Comparison of ENCODE assay signal across 1 cellular context in the genomic region with DNA sequence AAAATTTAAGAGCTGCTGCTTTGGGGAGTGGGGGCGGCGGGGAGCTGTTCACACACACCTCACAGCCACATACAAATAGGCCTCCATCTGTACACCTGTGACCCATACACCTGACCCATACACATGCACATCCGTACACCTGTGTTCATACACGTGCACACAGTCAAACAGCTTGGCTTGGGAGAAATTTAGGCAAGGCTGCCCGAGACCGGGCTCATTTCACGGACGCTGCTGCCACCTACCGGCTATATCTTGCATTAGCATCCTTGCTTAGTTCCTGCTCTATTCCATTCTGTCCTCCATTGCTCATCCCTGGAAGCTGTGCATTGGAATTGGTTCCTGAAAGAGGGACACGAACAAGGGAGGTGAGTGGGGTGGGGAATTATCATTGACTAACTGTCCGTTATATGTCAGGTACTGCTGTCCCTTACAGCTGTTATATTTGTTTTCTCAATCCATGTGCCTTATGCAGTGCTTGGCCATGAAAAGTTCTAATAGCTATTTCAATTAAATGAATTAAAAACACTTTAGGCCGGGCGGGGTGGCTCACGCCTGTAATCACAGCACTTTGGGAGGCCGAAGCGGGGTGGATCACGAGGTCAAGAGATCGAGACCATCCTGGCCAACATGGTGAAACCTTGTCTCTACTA.
TF ChIP-seq lines count a peak whose summit lies in the region.

No MANE protein-coding gene starts in this region.

TF ChIP-seq in HepG2, 621 proteins besides CTCF, POLR2A, EP300 and RAD21 (continued from another document and continues in another):
- TF ChIP-seq MLLT10 (CRISPR knock-in tag; IDR thresholded peaks at IDR 0.05) = no peak
- no peak for TF ChIP-seq SNAI1 (CRISPR knock-in tag; IDR thresholded peaks at IDR 0.05; ENCODE audit: borderline replicate concordance)
- no peak for TF ChIP-seq RBM39 (IDR thresholded peaks at IDR 0.05; ENCODE audit: low read depth, low read length, poor library complexity, severe bottlenecking)
- no peak for TF ChIP-seq ZNF670 (CRISPR knock-in tag; IDR thresholded peaks at IDR 0.05; ENCODE audit: borderline replicate concordance)
- TF ChIP-seq, protein P1, sequence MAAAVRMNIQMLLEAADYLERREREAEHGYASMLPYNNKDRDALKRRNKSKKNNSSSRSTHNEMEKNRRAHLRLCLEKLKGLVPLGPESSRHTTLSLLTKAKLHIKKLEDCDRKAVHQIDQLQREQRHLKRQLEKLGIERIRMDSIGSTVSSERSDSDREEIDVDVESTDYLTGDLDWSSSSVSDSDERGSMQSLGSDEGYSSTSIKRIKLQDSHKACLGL (CRISPR knock-in tag; IDR thresholded peaks at IDR 0.05) = no peak
- TF ChIP-seq ZMYM4 (CRISPR knock-in tag; IDR thresholded peaks at IDR 0.05) = no peak
- no peak for TF ChIP-seq FOXK1 (CRISPR knock-in tag; IDR thresholded peaks at IDR 0.05; ENCODE audit: borderline replicate concordance, low read depth)
- TF ChIP-seq FOSL2 (CRISPR knock-in tag; IDR thresholded peaks at IDR 0.05) = 0 out of 2 replicates have a peak, but pooled peaks have one; percentile 5
- no peak for TF ChIP-seq PREB (CRISPR knock-in tag; IDR thresholded peaks at IDR 0.05)
- TF ChIP-seq, protein P2, sequence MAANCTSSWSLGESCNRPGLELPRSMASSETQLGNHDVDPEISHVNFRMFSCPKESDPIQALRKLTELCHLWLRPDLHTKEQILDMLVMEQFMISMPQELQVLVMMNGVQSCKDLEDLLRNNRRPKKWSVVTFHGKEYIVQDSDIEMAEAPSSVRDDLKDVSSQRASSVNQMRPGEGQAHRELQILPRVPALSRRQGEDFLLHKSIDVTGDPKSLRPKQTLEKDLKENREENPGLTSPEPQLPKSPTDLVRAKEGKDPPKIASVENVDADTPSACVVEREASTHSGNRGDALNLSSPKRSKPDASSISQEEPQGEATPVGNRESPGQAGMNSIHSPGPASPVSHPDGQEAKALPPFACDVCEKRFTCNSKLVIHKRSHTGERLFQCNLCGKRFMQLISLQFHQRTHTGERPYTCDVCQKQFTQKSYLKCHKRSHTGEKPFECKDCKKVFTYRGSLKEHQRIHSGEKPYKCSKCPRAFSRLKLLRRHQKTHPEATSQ (CRISPR knock-in tag; IDR thresholded peaks at IDR 0.05; ENCODE audit: borderline replicate concordance) = no peak
- peak; percentile 23 for TF ChIP-seq XRCC5 (optimal IDR thresholded peaks at IDR 0.05; ENCODE audit: low read length)
- TF ChIP-seq STAT5B (CRISPR knock-in tag; IDR thresholded peaks at IDR 0.05) = no peak
- no peak for TF ChIP-seq SRSF4 (IDR thresholded peaks at IDR 0.05; ENCODE audit: low read depth, low read length, poor library complexity, severe bottlenecking)
- TF ChIP-seq ZBTB21 (CRISPR knock-in tag; IDR thresholded peaks at IDR 0.05) = no peak
- TF ChIP-seq ISX (CRISPR knock-in tag; conservative IDR thresholded peaks at IDR 0.05) = no peak
- TF ChIP-seq ARID4A (CRISPR knock-in tag; IDR thresholded peaks at IDR 0.05; ENCODE audit: borderline replicate concordance) = no peak; the same call in 1 of the 2 replicates
- TF ChIP-seq, protein P3, sequence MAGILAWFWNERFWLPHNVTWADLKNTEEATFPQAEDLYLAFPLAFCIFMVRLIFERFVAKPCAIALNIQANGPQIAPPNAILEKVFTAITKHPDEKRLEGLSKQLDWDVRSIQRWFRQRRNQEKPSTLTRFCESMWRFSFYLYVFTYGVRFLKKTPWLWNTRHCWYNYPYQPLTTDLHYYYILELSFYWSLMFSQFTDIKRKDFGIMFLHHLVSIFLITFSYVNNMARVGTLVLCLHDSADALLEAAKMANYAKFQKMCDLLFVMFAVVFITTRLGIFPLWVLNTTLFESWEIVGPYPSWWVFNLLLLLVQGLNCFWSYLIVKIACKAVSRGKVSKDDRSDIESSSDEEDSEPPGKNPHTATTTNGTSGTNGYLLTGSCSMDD (CRISPR knock-in tag; IDR thresholded peaks at IDR 0.05) = no peak
- TF ChIP-seq, protein P4, sequence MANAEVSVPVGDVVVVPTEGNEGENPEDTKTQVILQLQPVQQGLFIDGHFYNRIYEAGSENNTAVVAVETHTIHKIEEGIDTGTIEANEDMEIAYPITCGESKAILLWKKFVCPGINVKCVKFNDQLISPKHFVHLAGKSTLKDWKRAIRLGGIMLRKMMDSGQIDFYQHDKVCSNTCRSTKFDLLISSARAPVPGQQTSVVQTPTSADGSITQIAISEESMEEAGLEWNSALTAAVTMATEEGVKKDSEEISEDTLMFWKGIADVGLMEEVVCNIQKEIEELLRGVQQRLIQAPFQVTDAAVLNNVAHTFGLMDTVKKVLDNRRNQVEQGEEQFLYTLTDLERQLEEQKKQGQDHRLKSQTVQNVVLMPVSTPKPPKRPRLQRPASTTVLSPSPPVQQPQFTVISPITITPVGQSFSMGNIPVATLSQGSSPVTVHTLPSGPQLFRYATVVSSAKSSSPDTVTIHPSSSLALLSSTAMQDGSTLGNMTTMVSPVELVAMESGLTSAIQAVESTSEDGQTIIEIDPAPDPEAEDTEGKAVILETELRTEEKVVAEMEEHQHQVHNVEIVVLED (CRISPR knock-in tag; IDR thresholded peaks at IDR 0.05; ENCODE audit: borderline replicate concordance) = no peak
- peak; percentile 96 for TF ChIP-seq STAG1 (CRISPR knock-in tag; IDR thresholded peaks at IDR 0.05)
- TF ChIP-seq, protein P5, sequence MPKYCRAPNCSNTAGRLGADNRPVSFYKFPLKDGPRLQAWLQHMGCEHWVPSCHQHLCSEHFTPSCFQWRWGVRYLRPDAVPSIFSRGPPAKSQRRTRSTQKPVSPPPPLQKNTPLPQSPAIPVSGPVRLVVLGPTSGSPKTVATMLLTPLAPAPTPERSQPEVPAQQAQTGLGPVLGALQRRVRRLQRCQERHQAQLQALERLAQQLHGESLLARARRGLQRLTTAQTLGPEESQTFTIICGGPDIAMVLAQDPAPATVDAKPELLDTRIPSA (CRISPR knock-in tag; IDR thresholded peaks at IDR 0.05; ENCODE audit: borderline replicate concordance) = no peak
- no peak for TF ChIP-seq ARNT (IDR thresholded peaks at IDR 0.05)
- TF ChIP-seq ZNF441 (CRISPR knock-in tag; IDR thresholded peaks at IDR 0.05; ENCODE audit: borderline replicate concordance) = no peak
- no peak for TF ChIP-seq TBX3 (IDR thresholded peaks at IDR 0.05; ENCODE audit: borderline replicate concordance)
- TF ChIP-seq HNF1B (CRISPR knock-in tag; IDR thresholded peaks at IDR 0.05) = peak; percentile 29; the same call in 1 of the 2 replicates
- TF ChIP-seq HES4 (CRISPR knock-in tag; IDR thresholded peaks at IDR 0.05; ENCODE audit: borderline replicate concordance) = no peak
- no peak for TF ChIP-seq ZNF550 (CRISPR knock-in tag; IDR thresholded peaks at IDR 0.05; ENCODE audit: borderline replicate concordance)
- TF ChIP-seq PLSCR1 (CRISPR knock-in tag; IDR thresholded peaks at IDR 0.05; ENCODE audit: borderline replicate concordance) = no peak
- TF ChIP-seq ZFP1 (CRISPR knock-in tag; IDR thresholded peaks at IDR 0.05) = no peak
- TF ChIP-seq REST (IDR thresholded peaks at IDR 0.05; ENCODE audit: borderline replicate concordance in 1 of 2, low read depth in 1 of 2, low read length in 2 of 2) = no peak
- TF ChIP-seq CBX2 (IDR thresholded peaks at IDR 0.05; ENCODE audit: low read depth, low read length) = no peak
- no peak for TF ChIP-seq CBX2 (CRISPR knock-in tag; IDR thresholded peaks at IDR 0.05; ENCODE audit: low read depth)
- TF ChIP-seq IRF1 (CRISPR knock-in tag; IDR thresholded peaks at IDR 0.05; ENCODE audit: low read depth) = no peak
- no peak for TF ChIP-seq SIX1 (CRISPR knock-in tag; IDR thresholded peaks at IDR 0.05; ENCODE audit: borderline replicate concordance)
- TF ChIP-seq ZSCAN31 (CRISPR knock-in tag; IDR thresholded peaks at IDR 0.05; ENCODE audit: low read depth) = no peak
- TF ChIP-seq JARID2 (CRISPR knock-in tag; IDR thresholded peaks at IDR 0.05; ENCODE audit: insufficient replicate concordance) = no peak
- TF ChIP-seq, protein P6, sequence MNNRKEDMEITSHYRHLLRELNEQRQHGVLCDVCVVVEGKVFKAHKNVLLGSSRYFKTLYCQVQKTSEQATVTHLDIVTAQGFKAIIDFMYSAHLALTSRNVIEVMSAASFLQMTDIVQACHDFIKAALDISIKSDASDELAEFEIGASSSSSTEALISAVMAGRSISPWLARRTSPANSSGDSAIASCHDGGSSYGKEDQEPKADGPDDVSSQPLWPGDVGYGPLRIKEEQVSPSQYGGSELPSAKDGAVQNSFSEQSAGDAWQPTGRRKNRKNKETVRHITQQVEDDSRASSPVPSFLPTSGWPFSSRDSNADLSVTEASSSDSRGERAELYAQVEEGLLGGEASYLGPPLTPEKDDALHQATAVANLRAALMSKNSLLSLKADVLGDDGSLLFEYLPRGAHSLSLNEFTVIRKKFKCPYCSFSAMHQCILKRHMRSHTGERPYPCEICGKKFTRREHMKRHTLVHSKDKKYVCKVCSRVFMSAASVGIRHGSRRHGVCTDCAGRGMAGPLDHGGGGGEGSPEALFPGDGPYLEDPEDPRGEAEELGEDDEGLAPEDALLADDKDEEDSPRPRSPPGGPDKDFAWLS (CRISPR knock-in tag; IDR thresholded peaks at IDR 0.05; ENCODE audit: borderline replicate concordance) = no peak
